In the genomic region with DNA sequence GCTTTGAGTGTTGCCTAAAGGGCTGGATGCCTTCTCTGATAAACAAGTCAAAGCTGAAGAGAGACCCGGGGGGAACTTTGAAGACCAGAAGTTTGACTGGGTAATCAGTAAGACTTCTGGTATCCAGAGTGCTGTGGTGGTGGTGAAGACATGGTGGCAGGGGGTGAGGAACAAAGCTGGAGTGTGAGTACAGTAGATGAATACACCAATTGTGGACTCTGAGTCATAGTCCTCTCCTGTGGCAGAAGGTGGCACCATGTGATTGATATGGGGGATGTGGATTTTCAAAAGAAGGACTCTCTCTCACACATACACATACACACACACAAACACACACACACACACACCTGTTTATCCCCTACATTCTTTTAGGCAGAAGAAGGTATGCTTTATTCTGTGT, we compare ENCODE assay signal across 21 cellular contexts. TPM values are rescaled to one million over a fixed set of nuclear protein-coding genes. Genes with fewer than 3 reads are reported as not detected.
"Had no signal": no experiment of that assay in that cellular context is flagged by ENCODE, and none has a peak within 500 bp of the region (broad histone marks: within the 10 kb centered on the region; RNA-seq: fewer than 3 reads in every experiment).

No MANE protein-coding gene starts in this region.

- H3K27ac ChIP-seq: dorsolateral prefrontal cortex, hepatocyte, pancreas, thoracic aorta, upper lobe of left lung had no signal

- H3K27me3 ChIP-seq: body of pancreas, hepatocyte, pancreas, upper lobe of left lung had no signal

- H3K36me3 ChIP-seq: pancreas, thoracic aorta, upper lobe of left lung had no signal

- H3K79me2 ChIP-seq: hepatocyte had no signal

- H3K4me3 ChIP-seq: body of pancreas, dorsolateral prefrontal cortex, hepatocyte, pancreas, thoracic aorta, upper lobe of left lung had no signal

- H3K36me3 Mint-ChIP-seq: activated CD4-positive, alpha-beta memory T cell treated with anti-CD3 and anti-CD28 coated beads for 36 hours; activated naive CD8-positive, alpha-beta T cell treated with anti-CD3 and anti-CD28 coated beads, Interleukin-2, amount 10 ng/mL, durations not matched to agents 7 days and 5 days; stimulated activated effector memory CD8-positive, alpha-beta T cell treated with anti-CD3 and anti-CD28 coated beads, Interleukin-12 subunit alpha, Interleukin-12 subunit beta, amount 100 ng/mL, for 72 hours had no signal

- H3K4me1 Mint-ChIP-seq: activated naive CD8-positive, alpha-beta T cell treated with anti-CD3 and anti-CD28 coated beads, Interleukin-2, amount 10 ng/mL, durations not matched to agents 7 days and 5 days; stimulated activated effector memory CD8-positive, alpha-beta T cell treated with anti-CD3 and anti-CD28 coated beads, Interleukin-12 subunit alpha, Interleukin-12 subunit beta, amount 100 ng/mL, for 72 hours had no signal

- H3K4me3 Mint-ChIP-seq: activated CD4-positive, alpha-beta memory T cell treated with anti-CD3 and anti-CD28 coated beads for 36 hours; activated naive CD8-positive, alpha-beta T cell treated with anti-CD3 and anti-CD28 coated beads, Interleukin-2, amount 10 ng/mL, durations not matched to agents 7 days and 5 days; naive thymus-derived CD8-positive, alpha-beta T cell; stimulated activated effector memory CD8-positive, alpha-beta T cell treated with anti-CD3 and anti-CD28 coated beads, Interleukin-12 subunit alpha, Interleukin-12 subunit beta, amount 100 ng/mL, for 72 hours; WTC11 had no signal

- DNase-seq: activated CD4-positive, alpha-beta memory T cell treated with anti-CD3 and anti-CD28 coated beads for 36 hours; activated CD4-positive, alpha-beta T cell treated with anti-CD3 and anti-CD28 coated beads for 4 hours; activated naive CD4-positive, alpha-beta T cell treated with Interleukin-2 at 50 U/mL for 16 hours; activated naive CD8-positive, alpha-beta T cell treated with anti-CD3 and anti-CD28 coated beads, Interleukin-2, amount 10 ng/mL, durations not matched to agents 7 days and 5 days; activated T-cell treated with anti-CD3 and anti-CD28 coated beads for 4 hours; amygdala; body of pancreas; dorsolateral prefrontal cortex; foreskin fibroblast; left cardiac atrium; mesendoderm; naive thymus-derived CD8-positive, alpha-beta T cell; pancreas; stimulated activated CD4-positive, alpha-beta T cell treated with anti-CD3 and anti-CD28 coated beads, Interleukin-4, amount 100 ng/mL, for 24 hours; upper lobe of left lung had no signal

- H3K9me3 Mint-ChIP-seq: stimulated activated effector memory CD8-positive, alpha-beta T cell treated with anti-CD3 and anti-CD28 coated beads, Interleukin-12 subunit alpha, Interleukin-12 subunit beta, amount 100 ng/mL, for 72 hours had no signal

- H3K4me2 ChIP-seq: hepatocyte had no signal

- H3K9me3 ChIP-seq: body of pancreas, pancreas, thoracic aorta, upper lobe of left lung had no signal

- H2AFZ ChIP-seq: hepatocyte had no signal

- H3K27ac Mint-ChIP-seq: activated CD4-positive, alpha-beta memory T cell treated with anti-CD3 and anti-CD28 coated beads for 36 hours; activated naive CD8-positive, alpha-beta T cell treated with anti-CD3 and anti-CD28 coated beads, Interleukin-2, amount 10 ng/mL, durations not matched to agents 7 days and 5 days; activated T-helper 2 cell treated with anti-CD3 and anti-CD28 coated beads, Interferon-gamma antibody, Interleukin-2, Interleukin-4, amounts not matched to agents 10 μg/mL and 5 μg/mL and 100 μg/mL, durations not matched to agents 14 hours and 24 hours and 36 hours; naive thymus-derived CD8-positive, alpha-beta T cell; stimulated activated effector memory CD8-positive, alpha-beta T cell treated with anti-CD3 and anti-CD28 coated beads, Interleukin-12 subunit alpha, Interleukin-12 subunit beta, amount 100 ng/mL, for 72 hours; WTC11 had no signal

- H3K4me1 ChIP-seq: pancreas, upper lobe of left lung had no signal

RNA-seq across cellular contexts. Expression of a gene that starts 12.3 kb away (rescaled TPM):
- total RNA-seq: activated CD4-positive, alpha-beta memory T cell treated with anti-CD3 and anti-CD28 coated beads for 36 hours; activated T-helper 2 cell treated with anti-CD3 and anti-CD28 coated beads, Interferon-gamma antibody, Interleukin-2, Interleukin-4, amounts not matched to agents 10 μg/mL and 5 μg/mL and 100 μg/mL, durations not matched to agents 14 hours and 24 hours and 36 hours; T-helper 2 cell treated with Interferon-gamma antibody and Interleukin-4, amounts not matched to agents 100 ng/mL and 5 ng/mL, for 36 hours had no signal
